ENCODE assay signal across 22 cellular contexts in the genomic region with DNA sequence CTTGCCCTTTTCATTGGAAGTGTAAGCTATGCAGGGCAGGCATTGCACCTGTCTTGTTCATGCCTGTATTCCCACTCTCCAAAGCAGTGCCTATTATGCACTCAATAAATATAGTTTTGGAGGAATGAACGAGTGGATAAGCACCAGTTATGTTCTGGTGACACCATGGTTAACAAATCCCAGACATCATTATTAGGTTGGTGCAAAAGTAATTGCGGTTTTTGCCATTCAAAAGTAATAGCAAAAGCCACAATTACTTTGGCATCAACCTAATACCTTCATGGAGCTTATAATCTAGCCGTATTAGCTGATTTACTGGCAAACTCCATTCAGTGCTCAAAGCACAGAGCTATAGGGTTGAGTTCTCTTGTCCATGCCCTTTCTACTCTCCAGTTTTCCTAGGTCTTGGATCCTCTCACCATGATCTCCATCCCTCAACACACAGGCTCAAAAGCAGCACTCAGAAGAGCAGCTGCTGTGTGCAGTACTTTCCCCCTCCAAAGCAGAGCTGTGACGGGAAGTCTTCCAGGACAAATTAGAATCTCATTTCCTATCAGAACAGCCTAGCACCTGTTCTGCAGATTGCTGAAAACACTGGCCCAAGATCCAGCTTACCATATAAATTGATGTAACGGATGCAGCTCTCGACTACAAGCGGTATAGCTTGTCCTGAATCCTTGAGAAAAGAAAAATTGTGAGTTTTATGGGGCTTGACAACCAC.
DNase-seq lines count a peak whose midpoint lies in the region; ATAC-seq, FAIRE-seq and TF ChIP-seq lines count a peak whose summit lies in the region.
"Had no signal": no experiment of that assay in that cellular context is flagged by ENCODE, and none has a peak within 500 bp of the region (broad histone marks: within the 10 kb centered on the region; RNA-seq: fewer than 3 reads in every experiment).

No MANE protein-coding gene starts in this region.

- no peak for TF ChIP-seq RAD21 in HepG2 (CRISPR knock-in tag; IDR thresholded peaks at IDR 0.05)

- DNase-seq in HepG2 (ENCODE audit: low spot score): no peak
- DNase-seq in right lobe of liver: no peak
- peak; percentile 96 for DNase-seq in cerebellar cortex (ENCODE audit: low spot score)
- DNase-seq in myocyte (ENCODE audit: low read depth): peak; percentile 64
- no peak for DNase-seq in GM23338 (ENCODE audit: low spot score)
- no peak for DNase-seq in GM13977 (ENCODE audit: low spot score)
- no peak for DNase-seq in activated CD4-positive, alpha-beta T cell treated with anti-CD3 and anti-CD28 coated beads, Interleukin-2, amount 50 U/mL, for 48 hours
- DNase-seq: 8988T; CD8-positive, alpha-beta T cell; GF-D8; MG63; NCI-H1436 treated with DMSO at 0.1 percent for 48 hours; NCI-H2081 treated with DMSO at 0.1 percent for 48 hours; NCI-H2171 treated with DMSO at 0.1 percent for 48 hours; NCI-H524 treated with DMSO at 0.1 percent for 48 hours; PC-9; RPMI8226; SHP77; SW 1271 had no signal

- no peak overlapping the region for H3K9ac ChIP-seq in HepG2 (ENCODE audit: insufficient read depth, low read depth, low read length)

- H3K9me3 ChIP-seq in HepG2 (ENCODE audit: low read length) (no peaks in the 10 kb centered on the region), right lobe of liver (no peaks in the 10 kb centered on the region)
- H3K9me3 ChIP-seq: MG63 had no signal

- POLR2A ChIA-PET in HepG2 (lab: Yijun Ruan, JAX): no interaction called here

- H3K79me2 ChIP-seq in HepG2 (ENCODE audit: insufficient read depth, low read length) (no peaks in the 10 kb centered on the region), GM23338 (replicated peaks; ENCODE audit: insufficient read depth) (no peaks in the 10 kb centered on the region)

- FAIRE-seq in HepG2 (lab: Jason Lieb, UNC): no peak
- FAIRE-seq: GM19239, K562 had no signal

- intact Hi-C loops in HepG2 (cut with micrococcal nuclease; ENCODE audit: unreplicated experiment): no loop called here
- intact Hi-C loops in right lobe of liver (cut with DNase I): no loop called here

- WGBS in HepG2 (ENCODE audit: low lambda C conversion rate): 20% methylated on average over 7 of the region's 7 CpGs
- WGBS in right lobe of liver (ENCODE audit: insufficient coverage, low coverage, low lambda C conversion rate, missing lambda C conversion rate): 83% methylated on average over 7 of the region's 7 CpGs

- H3K9me2 ChIP-seq in GM23338 (ENCODE audit: insufficient read depth): no peaks in the 10 kb centered on the region

- H3K27ac ChIP-seq in HepG2 (ENCODE audit: extremely low read length, insufficient read depth, low read length) (no peak overlapping the region), right lobe of liver (no peak overlapping the region), GM23338 (ENCODE audit: low read depth) (no peak overlapping the region)
- H3K27ac ChIP-seq: PC-9 had no signal

- TF ChIP-seq POLR2A in HepG2 (IDR thresholded peaks at IDR 0.05; ENCODE audit: insufficient read depth in 1 of 2, low read depth in 2 of 2, low read length in 2 of 2) (no peak), right lobe of liver (IDR thresholded peaks at IDR 0.05) (no peak)

- no TSS peak for BruUV-seq in HepG2 (replicated peaks; lab: Mats Ljungman, UMichigan)

- no peak overlapping the region for H3K27ac Mint-ChIP-seq in GM23338
- H3K27ac Mint-ChIP-seq: CD8-positive, alpha-beta T cell had no signal

- H3K4me2 ChIP-seq in HepG2 (ENCODE audit: low read depth, low read length): no peak overlapping the region
- H3K4me2 ChIP-seq in GM23338: no peak overlapping the region
- H3K4me2 ChIP-seq: PC-9 had no signal

- no peak overlapping the region for H3K4me3 Mint-ChIP-seq in GM23338
- H3K4me3 Mint-ChIP-seq: CD8-positive, alpha-beta T cell had no signal

- ATAC-seq in HepG2 (no peak), right lobe of liver (no peak), GM23338 (no peak), HG03025 (IDR thresholded peaks at IDR 0.05; ENCODE audit: low FRiP score, unreplicated experiment) (no peak)
- ATAC-seq: CD8-positive, alpha-beta T cell; K562 had no signal

- H3K9me3 Mint-ChIP-seq in GM23338: no peaks in the 10 kb centered on the region
- H3K9me3 Mint-ChIP-seq: CD8-positive, alpha-beta T cell had no signal

- in situ Hi-C loops in HepG2 (cut with HindIII; ENCODE audit: extremely low pct_ligation_motif_present, low pct_unique_long_range_greater_than_20kb): no loop called here
- in situ Hi-C loops in GM13977 (cut with MboI; ENCODE audit: low pct_unique_long_range_greater_than_20kb, low sequenced_read_pairs, unreplicated experiment): no loop called here

- H3K4me1 ChIP-seq in HepG2 (ENCODE audit: insufficient read depth, low read length) (no peaks in the 10 kb centered on the region), right lobe of liver (peaks cover 0 to 6% (median 0%) of the 10 kb centered on the region in 4 donors), GM23338 (ENCODE audit: insufficient read depth) (peaks cover under 1% of the 10 kb centered on the region; the same call in 1 of the 2 replicates)

- no peak for TF ChIP-seq CTCF in HepG2 (CRISPR knock-in tag; IDR thresholded peaks at IDR 0.05)
- TF ChIP-seq CTCF in right lobe of liver (IDR thresholded peaks at IDR 0.05): no peak
- TF ChIP-seq CTCF in GM23338 (conservative IDR thresholded peaks at IDR 0.05; ENCODE audit: low read depth in 2 of 2): no peak
- TF ChIP-seq CTCF in GM13977 (IDR thresholded peaks at IDR 0.05; ENCODE audit: extremely low read depth, insufficient read depth, missing control alignments): no peak

- H3F3A ChIP-seq in GM23338 (replicated peaks; ENCODE audit: low read depth): no peaks in the 10 kb centered on the region

- H4K20me1 ChIP-seq in HepG2 (ENCODE audit: insufficient read depth, low read length): no peaks in the 10 kb centered on the region
- no peaks in the 10 kb centered on the region for H4K20me1 ChIP-seq in GM23338 (replicated peaks; ENCODE audit: insufficient read depth)

- peaks cover 9% of the 10 kb centered on the region for H3K4me1 Mint-ChIP-seq in GM23338

- H3K27me3 ChIP-seq in HepG2 (ENCODE audit: control insufficient read depth in 1 of 2, insufficient read depth in 2 of 2, low read length in 2 of 2): peaks cover 0 to 1% of the 10 kb centered on the region in 2 experiments; a peak in 2 of 5 replicates
- H3K27me3 ChIP-seq in right lobe of liver: no peaks in the 10 kb centered on the region
- no peaks in the 10 kb centered on the region for H3K27me3 ChIP-seq in GM23338 (ENCODE audit: insufficient read depth)
- H3K27me3 ChIP-seq: MG63 had no signal

- no peaks in the 10 kb centered on the region for H3K36me3 ChIP-seq in HepG2 (replicated peaks in 1 of 2; ENCODE audit: control insufficient read depth in 1 of 2, insufficient read depth in 2 of 2, low read length in 2 of 2)
- H3K36me3 ChIP-seq in right lobe of liver: no peaks in the 10 kb centered on the region
- H3K36me3 ChIP-seq in GM23338 (ENCODE audit: insufficient read depth): no peaks in the 10 kb centered on the region; the same call in 1 of the 2 replicates
- H3K36me3 ChIP-seq: MG63 had no signal

- H3K36me3 Mint-ChIP-seq in GM23338 (ENCODE audit: low read depth): no peaks in the 10 kb centered on the region
- H3K36me3 Mint-ChIP-seq: CD8-positive, alpha-beta T cell had no signal

- H2AFZ ChIP-seq in HepG2 (ENCODE audit: low read length): no peak overlapping the region
- H2AFZ ChIP-seq in GM23338: no peak overlapping the region
- H2AFZ ChIP-seq: PC-9 had no signal

- H3K4me3 ChIP-seq in HepG2 (replicated peaks in 1 of 3; ENCODE audit: insufficient read depth in 1 of 3, low read depth in 2 of 3, low read length in 3 of 3) (no peak overlapping the region), right lobe of liver (no peak overlapping the region), GM23338 (no peak overlapping the region)
- H3K4me3 ChIP-seq: K562, MG63, PC-9 had no signal

- H3K27me3 Mint-ChIP-seq in GM23338 (ENCODE audit: insufficient read depth, low read depth, poor library complexity): peaks cover 7% of the 10 kb centered on the region

- TF ChIP-seq EP300 in HepG2 (IDR thresholded peaks at IDR 0.05; ENCODE audit: low read depth in 2 of 2, low read length in 2 of 2): no peak
- no peak for TF ChIP-seq EP300 in HepG2 (CRISPR knock-in tag; IDR thresholded peaks at IDR 0.05; ENCODE audit: borderline replicate concordance)

- CTCF ChIA-PET in HepG2 (lab: Yijun Ruan, JAX; ENCODE audit: low intra/inter-chr PET ratio, low total read pairs): no interaction called here

TF ChIP-seq in GM23338, 12 proteins besides CTCF, POLR2A, EP300 and RAD21 (continues in another document):
- TF ChIP-seq CREB1 (CRISPR knock-in tag; IDR thresholded peaks at IDR 0.05; ENCODE audit: low read depth) (no peak), POLR2AphosphoS5 (IDR thresholded peaks at IDR 0.05; ENCODE audit: low read depth) (no peak), NANOG (IDR thresholded peaks at IDR 0.05; ENCODE audit: borderline replicate concordance) (no peak), JUNB (IDR thresholded peaks at IDR 0.05; ENCODE audit: unreplicated experiment) (no peak), EZH2 (IDR thresholded peaks at IDR 0.05; ENCODE audit: low read depth, unreplicated experiment) (no peak), EZH2phosphoT487 (IDR thresholded peaks at IDR 0.05; ENCODE audit: unreplicated experiment) (no peak)
- TF ChIP-seq, protein P1, sequence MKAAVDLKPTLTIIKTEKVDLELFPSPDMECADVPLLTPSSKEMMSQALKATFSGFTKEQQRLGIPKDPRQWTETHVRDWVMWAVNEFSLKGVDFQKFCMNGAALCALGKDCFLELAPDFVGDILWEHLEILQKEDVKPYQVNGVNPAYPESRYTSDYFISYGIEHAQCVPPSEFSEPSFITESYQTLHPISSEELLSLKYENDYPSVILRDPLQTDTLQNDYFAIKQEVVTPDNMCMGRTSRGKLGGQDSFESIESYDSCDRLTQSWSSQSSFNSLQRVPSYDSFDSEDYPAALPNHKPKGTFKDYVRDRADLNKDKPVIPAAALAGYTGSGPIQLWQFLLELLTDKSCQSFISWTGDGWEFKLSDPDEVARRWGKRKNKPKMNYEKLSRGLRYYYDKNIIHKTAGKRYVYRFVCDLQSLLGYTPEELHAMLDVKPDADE (IDR thresholded peaks at IDR 0.05): no peak

Comparison
In these comparisons a context has a peak if more than half of its experiments do, and no peak if none do; other contexts are left out.
1. DNase-seq: peak in cerebellar cortex (single experiment) and myocyte (single experiment); none in HepG2 (single experiment), right lobe of liver (0 of 3), GM23338 (single experiment), GM13977 (single experiment) and activated CD4-positive, alpha-beta T cell treated with anti-CD3 and anti-CD28 coated beads, Interleukin-2, amount 50 U/mL, for 48 hours (0 of 2).